ENCODE assay signal across 1 cellular context in the genomic region with DNA sequence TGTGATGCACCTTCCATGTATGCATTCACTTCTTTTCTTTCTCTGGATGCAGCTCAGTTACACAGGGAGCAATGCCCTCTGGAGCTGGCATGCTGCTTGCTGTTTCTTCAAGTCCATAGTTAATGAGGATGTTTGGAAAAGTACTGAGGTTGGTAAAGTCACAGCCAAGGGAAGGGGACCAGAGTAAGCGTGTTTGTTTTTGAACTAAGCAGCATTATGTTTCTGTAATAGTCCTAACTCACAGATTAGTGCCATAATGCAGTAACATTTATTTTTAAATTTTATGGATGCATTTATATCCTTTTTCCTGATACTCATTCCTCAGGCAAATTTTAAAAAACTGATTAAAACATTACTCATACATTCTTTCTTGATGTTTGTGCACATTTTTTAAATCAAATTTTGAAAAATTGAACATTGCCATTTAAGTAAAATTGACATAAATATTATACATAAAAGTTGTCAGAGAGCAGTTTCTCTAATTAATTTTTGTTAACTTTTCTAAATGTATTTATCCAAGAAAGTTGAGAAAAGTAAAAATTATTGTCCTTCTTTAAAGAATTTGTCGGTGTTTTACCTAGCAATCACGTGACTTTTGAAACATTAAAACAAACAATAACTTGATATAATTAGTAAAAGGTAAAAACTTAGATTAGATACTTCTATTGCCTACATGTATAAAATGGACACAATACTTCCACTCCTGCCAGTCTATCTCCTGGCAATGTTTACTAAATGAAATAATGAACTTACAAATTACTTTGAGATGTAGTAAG.
TF ChIP-seq lines count a peak whose summit lies in the region.

No MANE protein-coding gene starts in this region.

TF ChIP-seq in IMR-90, 13 proteins besides CTCF, POLR2A, EP300 and RAD21:
- TF ChIP-seq RFX5 (IDR thresholded peaks at IDR 0.05; ENCODE audit: low read depth, low read length) = no peak
